22 cellular contexts compared by ENCODE assay signal in the genomic region with DNA sequence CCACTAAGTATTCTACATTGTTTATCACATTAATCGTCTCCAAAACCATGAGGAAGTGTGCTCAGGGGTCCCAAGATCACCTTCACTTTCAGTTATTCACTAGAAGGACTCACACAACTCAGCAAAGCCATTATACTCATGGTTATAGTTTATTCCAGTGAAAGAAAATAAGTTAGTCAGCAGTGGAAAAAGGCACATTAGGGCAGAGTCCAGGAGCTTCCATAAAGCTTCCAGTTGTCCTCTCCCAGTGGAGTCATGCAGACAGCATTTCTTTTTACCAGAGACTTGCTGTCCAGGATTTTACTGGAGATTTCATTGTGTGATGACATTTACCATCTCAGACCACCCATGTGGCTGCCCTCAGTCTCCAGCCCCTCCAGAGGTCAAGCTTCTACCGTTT. TPM values are rescaled to one million over a fixed set of nuclear protein-coding genes. Genes with fewer than 3 reads are reported as not detected.
DNase-seq lines count a peak whose midpoint lies in the region; ATAC-seq, FAIRE-seq and TF ChIP-seq lines count a peak whose summit lies in the region.
"Had no signal": no experiment of that assay in that cellular context is flagged by ENCODE, and none has a peak within 500 bp of the region (broad histone marks: within the 10 kb centered on the region; RNA-seq: fewer than 3 reads in every experiment).

No MANE protein-coding gene starts in this region.

- no peaks in the 10 kb centered on the region for H3K36me3 ChIP-seq in hepatocyte (replicated peaks; ENCODE audit: insufficient read depth, low read depth)
- no peaks in the 10 kb centered on the region for H3K36me3 ChIP-seq in small intestine (ENCODE audit: control insufficient read depth in 2 of 2, insufficient read depth in 2 of 2, low read length in 2 of 2)
- H3K36me3 ChIP-seq: BE2C, BLaER1 had no signal

- peak; percentile 46 for ATAC-seq in left lobe of liver
- ATAC-seq: CD8-positive, alpha-beta T cell had no signal

- TF ChIP-seq CTCF in hepatocyte (IDR thresholded peaks at IDR 0.05; ENCODE audit: poor library complexity): no peak

- H3K4me1 ChIP-seq in hepatocyte (ENCODE audit: insufficient read depth) (peaks cover 18% of the 10 kb centered on the region), small intestine (ENCODE audit: control insufficient read depth in 2 of 2, insufficient read depth in 1 of 2, low read depth in 1 of 2, low read length in 1 of 2) (peaks cover 11 to 28% of the 10 kb centered on the region in 2 donors)
- H3K4me1 ChIP-seq: BE2C, BLaER1 had no signal

- no peaks in the 10 kb centered on the region for H3K9me2 ChIP-seq in hepatocyte (replicated peaks; ENCODE audit: insufficient read depth)

- H3K4me2 ChIP-seq in hepatocyte: no peak overlapping the region
- H3K4me2 ChIP-seq: BLaER1 had no signal

- FAIRE-seq in small intestine (lab: Jason Lieb, UNC): no peak
- FAIRE-seq: A204.1, D721Med, G401.6, GM12891, GM19239 had no signal

- H3K4me3 ChIP-seq in hepatocyte (no peak overlapping the region), small intestine (ENCODE audit: low read depth in 1 of 2, low read length in 2 of 2) (no peak overlapping the region)
- H3K4me3 ChIP-seq: BLaER1 had no signal

- no peaks in the 10 kb centered on the region for H3K27me3 ChIP-seq in hepatocyte
- H3K27me3 ChIP-seq in small intestine (ENCODE audit: control insufficient read depth in 2 of 2, insufficient read depth in 2 of 2, low read length in 2 of 2): no peaks in the 10 kb centered on the region
- H3K27me3 ChIP-seq: BLaER1 had no signal

- DNase-seq in hepatocyte (ENCODE audit: low spot score) (no peak), left lobe of liver (ENCODE audit: low spot score) (no peak), small intestine (peak; percentile 70), superior temporal gyrus (ENCODE audit: extremely low spot score) (no peak), NCI-H526 (lab: John Stamatoyannopoulos, UW) (no peak), SW480 (ENCODE audit: low spot score) (no peak)
- DNase-seq: 8988T; ACHN; BE2C; Caco-2; Calu3; CD4-positive, alpha-beta T cell; CD8-positive, alpha-beta T cell; DMS79 treated with DMSO at 0.1 percent for 48 hours; GF-D8 had no signal

- H3K9me3 ChIP-seq in hepatocyte (ENCODE audit: low read depth): no peaks in the 10 kb centered on the region
- H3K9me3 ChIP-seq in small intestine (ENCODE audit: control insufficient read depth, low read depth): no peaks in the 10 kb centered on the region
- H3K9me3 ChIP-seq: BE2C had no signal

- H3K27ac ChIP-seq in hepatocyte (peak overlapping the region; percentile 35), small intestine (ENCODE audit: low read depth in 1 of 2, low read length in 1 of 2) (no peak overlapping the region)
- H3K27ac ChIP-seq: BLaER1, C4-2B had no signal

- WGBS in hepatocyte (ENCODE audit: low lambda C conversion rate, missing lambda C conversion rate): 48% methylated on average over 2 of the region's 2 CpGs
- WGBS in small intestine, 3 donors: 16 to 35% (median 23%) methylated on average over 2 of the region's 2 CpGs

- no peak overlapping the region for H2AFZ ChIP-seq in hepatocyte

- H3K79me2 ChIP-seq in hepatocyte: peaks cover 43% of the 10 kb centered on the region

- no peaks in the 10 kb centered on the region for H4K20me1 ChIP-seq in hepatocyte (ENCODE audit: insufficient read depth, poor library complexity, severe bottlenecking)
- H4K20me1 ChIP-seq: BLaER1 had no signal

RNA-seq across cellular contexts. Expression of gene SH3RF2, which starts 51.5 kb away (rescaled TPM):
- total RNA-seq in hepatocyte (32.0 and 35.1 TPM in 2 replicates), left lobe of liver (18.0 TPM)
- polyA plus RNA-seq in hepatocyte (34.1 and 35.4 TPM in 2 replicates), small intestine (10 to 100 TPM; 14.3 to 25.0 (median 23.6) TPM)
- total RNA-seq: CD8-positive, alpha-beta T cell had no signal
